ENCODE assay signal across 9 cellular contexts in genomic region chr20:10131612-10132345, GRCh38.
DNase-seq lines count a peak whose midpoint lies in the region; ATAC-seq and TF ChIP-seq lines count a peak whose summit lies in the region.
"Had no signal": no experiment of that assay in that cellular context is flagged by ENCODE, and none has a peak within 500 bp of the region (broad histone marks: within the 10 kb centered on the region; RNA-seq: fewer than 3 reads in every experiment).

No MANE protein-coding gene starts in this region.

- no peak overlapping the region for H3K4me3 ChIP-seq in osteoblast (ENCODE audit: insufficient read depth, low read length)
- H3K4me3 ChIP-seq: skin epidermis had no signal

- ATAC-seq in foreskin keratinocyte (peak; percentile 60), GM19467 (IDR thresholded peaks at IDR 0.05; ENCODE audit: unreplicated experiment) (no peak), HG02840 (IDR thresholded peaks at IDR 0.05; ENCODE audit: low FRiP score, unreplicated experiment) (no peak)

- H3K4me1 ChIP-seq in foreskin keratinocyte (no peaks in the 10 kb centered on the region), osteoblast (ENCODE audit: insufficient read depth, low read length) (no peaks in the 10 kb centered on the region)

- peak overlapping the region; percentile 68 for H2AFZ ChIP-seq in osteoblast (ENCODE audit: low read length)

- no peaks in the 10 kb centered on the region for H4K20me1 ChIP-seq in osteoblast (ENCODE audit: insufficient read depth, low read length)

- no peak overlapping the region for H3K4me2 ChIP-seq in osteoblast (ENCODE audit: insufficient read depth, low read length)

- TF ChIP-seq CTCF in foreskin keratinocyte (conservative IDR thresholded peaks at IDR 0.05) (no peak), osteoblast (IDR thresholded peaks at IDR 0.05; ENCODE audit: extremely low read depth, low read depth, low read length) (no peak)

- H3K27me3 ChIP-seq in foreskin keratinocyte: peaks cover 29% of the 10 kb centered on the region
- peaks cover 25% of the 10 kb centered on the region for H3K27me3 ChIP-seq in osteoblast (ENCODE audit: insufficient read depth, low read length)

- H3K36me3 ChIP-seq in osteoblast (ENCODE audit: insufficient read depth, low read length): no peaks in the 10 kb centered on the region

- no peaks in the 10 kb centered on the region for H3K9me3 ChIP-seq in osteoblast (ENCODE audit: low read depth, low read length)

- peak; percentile 49 for DNase-seq in EH (ENCODE audit: low read depth)
- DNase-seq in NCI-H774 (lab: John Stamatoyannopoulos, UW): peak; percentile 34
- DNase-seq in foreskin keratinocyte: peak in 1 of 2 donors; percentile 23
- DNase-seq in osteoblast (ENCODE audit: insufficient read length, low spot score, missing footprints): peak; percentile 48
- no peak for DNase-seq in mesenteric fat pad (ENCODE audit: low spot score)
- no peak for DNase-seq in effector CD8-positive, alpha-beta T cell (lab: John Stamatoyannopoulos, UW)

- H3K27ac ChIP-seq in foreskin keratinocyte (no peak overlapping the region), osteoblast (ENCODE audit: low read depth, low read length) (no peak overlapping the region)
- H3K27ac ChIP-seq: skin epidermis had no signal

- H3K79me2 ChIP-seq in osteoblast (ENCODE audit: insufficient read depth, low read length): no peaks in the 10 kb centered on the region

Comparison
In these comparisons a context has a peak if more than half of its experiments do, and no peak if none do; other contexts are left out.
1. DNase-seq: peak in EH (single experiment), NCI-H774 (single experiment) and osteoblast (single experiment); none in mesenteric fat pad (single experiment) and effector CD8-positive, alpha-beta T cell (single experiment).